13 cellular contexts compared by ENCODE assay signal in the genomic region with DNA sequence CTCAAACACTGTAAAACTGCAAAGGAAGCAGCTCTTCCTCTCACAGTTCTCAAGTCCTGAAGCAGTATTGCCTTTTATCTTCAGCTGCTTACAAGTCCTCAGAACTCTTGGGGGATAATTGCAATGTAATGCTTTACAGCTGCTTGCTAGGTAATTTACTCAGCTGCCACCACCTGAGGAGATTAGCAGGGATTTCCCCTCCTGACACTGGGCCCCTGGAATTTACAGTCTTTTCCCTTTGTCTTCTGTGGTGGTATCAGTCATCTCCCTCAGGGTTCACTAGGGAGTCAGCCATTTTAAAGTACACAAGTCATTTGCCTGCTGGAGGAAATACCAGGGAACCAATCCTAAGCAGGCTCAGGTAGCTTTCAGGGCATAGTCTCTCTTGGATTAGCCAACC.
DNase-seq lines count a peak whose midpoint lies in the region; ATAC-seq, FAIRE-seq and TF ChIP-seq lines count a peak whose summit lies in the region.
"Had no signal": no experiment of that assay in that cellular context is flagged by ENCODE, and none has a peak within 500 bp of the region (broad histone marks: within the 10 kb centered on the region; RNA-seq: fewer than 3 reads in every experiment).

No MANE protein-coding gene starts in this region.

- H3K27ac ChIP-seq in colonic mucosa (no peak overlapping the region), osteoblast (ENCODE audit: low read depth, low read length) (no peak overlapping the region), SK-N-SH (ENCODE audit: low read depth in 2 of 2, low read length in 1 of 2) (no peak overlapping the region)

- H3K36me3 ChIP-seq in colonic mucosa: no peaks in the 10 kb centered on the region
- H3K36me3 ChIP-seq in osteoblast (ENCODE audit: insufficient read depth, low read length): no peaks in the 10 kb centered on the region
- no peaks in the 10 kb centered on the region for H3K36me3 ChIP-seq in SK-N-SH (replicated peaks in 1 of 2; ENCODE audit: control insufficient read depth in 1 of 2, insufficient read depth in 2 of 2, low read length in 1 of 2)

- no peak for FAIRE-seq in RCC 7860 (lab: Jason Lieb, UNC)
- FAIRE-seq: colon had no signal

- no peaks in the 10 kb centered on the region for H3K4me1 ChIP-seq in colonic mucosa
- no peaks in the 10 kb centered on the region for H3K4me1 ChIP-seq in osteoblast (ENCODE audit: insufficient read depth, low read length)
- H3K4me1 ChIP-seq in SK-N-SH (ENCODE audit: control insufficient read depth in 1 of 2, insufficient read depth in 2 of 2, low read depth in 1 of 2, low read length in 1 of 2): no peaks in the 10 kb centered on the region

- ATAC-seq in GM18858 (IDR thresholded peaks at IDR 0.05; ENCODE audit: unreplicated experiment): no peak
- ATAC-seq: stimulated activated effector memory CD8-positive, alpha-beta T cell treated with anti-CD3 and anti-CD28 coated beads, Interleukin-12 subunit alpha, Interleukin-12 subunit beta, amount 100 ng/mL, for 72 hours had no signal

- H2AFZ ChIP-seq in osteoblast (ENCODE audit: low read length) (peak overlapping the region; percentile 19), SK-N-SH (ENCODE audit: low read depth) (no peak overlapping the region)

- TF ChIP-seq CTCF in colonic mucosa (IDR thresholded peaks at IDR 0.05) (no peak), osteoblast (IDR thresholded peaks at IDR 0.05; ENCODE audit: extremely low read depth, low read depth, low read length) (no peak), SK-N-SH (IDR thresholded peaks at IDR 0.05) (no peak)

- H3K4me3 ChIP-seq in colonic mucosa (no peak overlapping the region), osteoblast (ENCODE audit: insufficient read depth, low read length) (no peak overlapping the region), SK-N-SH (ENCODE audit: low read depth in 2 of 2, low read length in 1 of 2) (no peak overlapping the region)

- H3K79me2 ChIP-seq in osteoblast (ENCODE audit: insufficient read depth, low read length) (no peaks in the 10 kb centered on the region), SK-N-SH (ENCODE audit: insufficient read depth) (no peaks in the 10 kb centered on the region)

- POLR2A ChIA-PET in SK-N-SH (lab: Yijun Ruan, JAX): no interaction called here

- no peak for TF ChIP-seq EP300 in SK-N-SH (IDR thresholded peaks at IDR 0.05; ENCODE audit: borderline replicate concordance in 1 of 2, low read depth in 1 of 2, low read length in 1 of 2)

- intact Hi-C loops in colonic mucosa (cut with DNase I): no loop called here

- H3K27me3 ChIP-seq in colonic mucosa (no peaks in the 10 kb centered on the region), osteoblast (ENCODE audit: insufficient read depth, low read length) (no peaks in the 10 kb centered on the region), SK-N-SH (ENCODE audit: insufficient read depth) (no peaks in the 10 kb centered on the region)

- TF ChIP-seq RAD21 in SK-N-SH (IDR thresholded peaks at IDR 0.05; ENCODE audit: low read length): no peak

- H3K4me2 ChIP-seq in osteoblast (ENCODE audit: insufficient read depth, low read length) (no peak overlapping the region), SK-N-SH (no peak overlapping the region)

- no peaks in the 10 kb centered on the region for H3F3A ChIP-seq in SK-N-SH (replicated peaks; ENCODE audit: insufficient read depth)

- H3K9me2 ChIP-seq in SK-N-SH: no peaks in the 10 kb centered on the region

- H3K9me3 ChIP-seq in colonic mucosa (no peaks in the 10 kb centered on the region), osteoblast (ENCODE audit: low read depth, low read length) (no peaks in the 10 kb centered on the region), SK-N-SH (no peaks in the 10 kb centered on the region)

- CTCF ChIA-PET in SK-N-SH (lab: Yijun Ruan, JAX): no interaction called here

- no peak overlapping the region for H3K9ac ChIP-seq in colonic mucosa (ENCODE audit: low read depth in 2 of 2, low read length in 2 of 2)
- H3K9ac ChIP-seq in SK-N-SH: no peak overlapping the region

- DNase-seq in HK-2 (ENCODE audit: unreplicated experiment): peak; percentile 0
- DNase-seq in NCI-H524 (lab: John Stamatoyannopoulos, UW): peak; percentile 1 to 60
- peak; percentile 47 for DNase-seq in colonic mucosa
- no peak for DNase-seq in osteoblast (ENCODE audit: insufficient read length, low spot score, missing footprints)
- no peak for DNase-seq in RCC 7860 (ENCODE audit: low spot score)
- no peak for DNase-seq in AML-193 (lab: John Stamatoyannopoulos, UW)
- no peak for DNase-seq in SK-N-SH
- DNase-seq: activated effector memory CD4-positive, alpha-beta T cell treated with anti-CD3 and anti-CD28 coated beads, Interleukin-2, amount 50 U/mL, for 16 hours; head of caudate nucleus; naive B cell had no signal

- H4K20me1 ChIP-seq in osteoblast (ENCODE audit: insufficient read depth, low read length): no peaks in the 10 kb centered on the region
- no peaks in the 10 kb centered on the region for H4K20me1 ChIP-seq in SK-N-SH (ENCODE audit: insufficient read depth)

TF ChIP-seq in SK-N-SH, 30 proteins besides CTCF, POLR2A, EP300 and RAD21:
- no peak for TF ChIP-seq YY1 (IDR thresholded peaks at IDR 0.05; ENCODE audit: low read depth)
- no peak for TF ChIP-seq GATA2 (CRISPR knock-in tag; IDR thresholded peaks at IDR 0.05)
- TF ChIP-seq SMC3 (IDR thresholded peaks at IDR 0.05; ENCODE audit: low read depth, low read length): no peak
- no peak for TF ChIP-seq TEAD4 (IDR thresholded peaks at IDR 0.05; ENCODE audit: borderline replicate concordance, insufficient read depth)
- TF ChIP-seq RXRA (IDR thresholded peaks at IDR 0.05; ENCODE audit: borderline replicate concordance, low read depth): no peak
- TF ChIP-seq FOSL2 (IDR thresholded peaks at IDR 0.05; ENCODE audit: borderline replicate concordance, low read depth): no peak
- TF ChIP-seq, protein P1, sequence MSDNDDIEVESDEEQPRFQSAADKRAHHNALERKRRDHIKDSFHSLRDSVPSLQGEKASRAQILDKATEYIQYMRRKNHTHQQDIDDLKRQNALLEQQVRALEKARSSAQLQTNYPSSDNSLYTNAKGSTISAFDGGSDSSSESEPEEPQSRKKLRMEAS (IDR thresholded peaks at IDR 0.05; ENCODE audit: low read depth): no peak
- no peak for TF ChIP-seq ELF1 (IDR thresholded peaks at IDR 0.05)
- no peak for TF ChIP-seq EZH2phosphoT487 (IDR thresholded peaks at IDR 0.05; ENCODE audit: borderline replicate concordance, low read depth)
- no peak for TF ChIP-seq RCOR1 (IDR thresholded peaks at IDR 0.05; ENCODE audit: low read length)
- no peak for TF ChIP-seq FOXJ3 (CRISPR knock-in tag; IDR thresholded peaks at IDR 0.05)
- TF ChIP-seq FOXM1 (IDR thresholded peaks at IDR 0.05; ENCODE audit: low read depth): no peak
- TF ChIP-seq, protein P2, sequence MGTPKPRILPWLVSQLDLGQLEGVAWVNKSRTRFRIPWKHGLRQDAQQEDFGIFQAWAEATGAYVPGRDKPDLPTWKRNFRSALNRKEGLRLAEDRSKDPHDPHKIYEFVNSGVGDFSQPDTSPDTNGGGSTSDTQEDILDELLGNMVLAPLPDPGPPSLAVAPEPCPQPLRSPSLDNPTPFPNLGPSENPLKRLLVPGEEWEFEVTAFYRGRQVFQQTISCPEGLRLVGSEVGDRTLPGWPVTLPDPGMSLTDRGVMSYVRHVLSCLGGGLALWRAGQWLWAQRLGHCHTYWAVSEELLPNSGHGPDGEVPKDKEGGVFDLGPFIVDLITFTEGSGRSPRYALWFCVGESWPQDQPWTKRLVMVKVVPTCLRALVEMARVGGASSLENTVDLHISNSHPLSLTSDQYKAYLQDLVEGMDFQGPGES (IDR thresholded peaks at IDR 0.05; ENCODE audit: low read depth, low read length): no peak
- no peak for TF ChIP-seq REST (IDR thresholded peaks at IDR 0.05; ENCODE audit: low read depth, low read length)
- TF ChIP-seq CHD2 (IDR thresholded peaks at IDR 0.05; ENCODE audit: low read length, partially characterized antibody): no peak
- TF ChIP-seq POLR2AphosphoS5 (IDR thresholded peaks at IDR 0.05; ENCODE audit: low read depth, low read length): no peak
- TF ChIP-seq NRF1 (IDR thresholded peaks at IDR 0.05; ENCODE audit: low read depth, low read length): no peak
- TF ChIP-seq SIN3A (IDR thresholded peaks at IDR 0.05; ENCODE audit: borderline replicate concordance, low read depth, low read length): no peak
- no peak for TF ChIP-seq MEF2A (IDR thresholded peaks at IDR 0.05; ENCODE audit: borderline replicate concordance, low read depth)
- TF ChIP-seq RFX5 (IDR thresholded peaks at IDR 0.05; ENCODE audit: low read length): no peak

Comparison
In these comparisons a context has a peak if more than half of its experiments do, and no peak if none do; other contexts are left out.
1. DNase-seq: peak in HK-2 (single experiment), NCI-H524 (2 of 2) and colonic mucosa (single experiment); none in osteoblast (single experiment), RCC 7860 (single experiment), AML-193 (0 of 2) and SK-N-SH (single experiment).